Comparison of ENCODE assay signal across 20 cellular contexts in genomic region chrX:6681469-6681868, GRCh38.
DNase-seq lines count a peak whose midpoint lies in the region; FAIRE-seq and TF ChIP-seq lines count a peak whose summit lies in the region.
"Had no signal": no experiment of that assay in that cellular context is flagged by ENCODE, and none has a peak within 500 bp of the region (broad histone marks: within the 10 kb centered on the region; RNA-seq: fewer than 3 reads in every experiment).

No MANE protein-coding gene starts in this region.

- no peaks in the 10 kb centered on the region for H3K36me3 ChIP-seq in astrocyte (ENCODE audit: insufficient read depth, low read length)
- H3K36me3 ChIP-seq: BLaER1 had no signal

- H3K9ac ChIP-seq in astrocyte (ENCODE audit: low read length) = no peak overlapping the region
- H3K9ac ChIP-seq: BLaER1 had no signal

- H3K4me1 Mint-ChIP-seq in astrocyte (ENCODE audit: low read depth, unreplicated experiment) = no peaks in the 10 kb centered on the region
- H3K4me1 Mint-ChIP-seq: CD4-positive, CD25-positive, alpha-beta regulatory T cell had no signal

- H3K27ac ChIP-seq in astrocyte (ENCODE audit: low read depth, low read length) = no peak overlapping the region
- no peak overlapping the region for H3K27ac ChIP-seq in RWPE1
- H3K27ac ChIP-seq: BLaER1, C4-2B had no signal

- no peaks in the 10 kb centered on the region for H3K79me2 ChIP-seq in astrocyte (ENCODE audit: insufficient read depth, low read length)

- no peaks in the 10 kb centered on the region for H3K27me3 ChIP-seq in astrocyte (ENCODE audit: insufficient read depth, low read length)
- H3K27me3 ChIP-seq: BLaER1 had no signal

- TF ChIP-seq CTCF in astrocyte (IDR thresholded peaks at IDR 0.05; ENCODE audit: insufficient read depth, low read depth, low read length) (no peak), RWPE1 (conservative IDR thresholded peaks at IDR 0.05; ENCODE audit: low read depth) (no peak)

- no peaks in the 10 kb centered on the region for H3K36me3 Mint-ChIP-seq in astrocyte (ENCODE audit: low read depth, unreplicated experiment)
- H3K36me3 Mint-ChIP-seq: CD4-positive, CD25-positive, alpha-beta regulatory T cell; CD8-positive, alpha-beta T cell had no signal

- no peaks in the 10 kb centered on the region for H3K27me3 Mint-ChIP-seq in astrocyte (ENCODE audit: low read depth, unreplicated experiment)
- H3K27me3 Mint-ChIP-seq: B cell; CD4-positive, CD25-positive, alpha-beta regulatory T cell had no signal

- no peak overlapping the region for H3K4me3 ChIP-seq in astrocyte (ENCODE audit: insufficient read depth, low read depth, low read length)
- H3K4me3 ChIP-seq: BLaER1, GM12878, GM23338 had no signal

- no peak overlapping the region for H3K4me3 Mint-ChIP-seq in astrocyte (ENCODE audit: unreplicated experiment)
- H3K4me3 Mint-ChIP-seq: B cell; CD4-positive, CD25-positive, alpha-beta regulatory T cell; CD8-positive, alpha-beta T cell; GM23338; H9 had no signal

- CTCF ChIA-PET in RWPE1 (lab: Yijun Ruan, JAX) = no interaction called here

- no peaks in the 10 kb centered on the region for H4K20me1 ChIP-seq in astrocyte (ENCODE audit: insufficient read depth, low read length)
- H4K20me1 ChIP-seq: BLaER1 had no signal

- H3K9me3 Mint-ChIP-seq in astrocyte (ENCODE audit: unreplicated experiment) = no peaks in the 10 kb centered on the region
- H3K9me3 Mint-ChIP-seq: CD8-positive, alpha-beta T cell; GM23338 had no signal

- no peak overlapping the region for H2AFZ ChIP-seq in astrocyte (ENCODE audit: low read depth, low read length)
- H2AFZ ChIP-seq: GM23338 had no signal

- POLR2A ChIA-PET in RWPE1 (lab: Yijun Ruan, JAX; ENCODE audit: low non-redundant PET) = no interaction called here

- H3K4me1 ChIP-seq in astrocyte (ENCODE audit: insufficient read depth, low read length) = no peaks in the 10 kb centered on the region
- H3K4me1 ChIP-seq: BLaER1 had no signal

- H3K9me3 ChIP-seq in astrocyte (ENCODE audit: insufficient read depth, low read depth, low read length) = no peaks in the 10 kb centered on the region
- H3K9me3 ChIP-seq: BLaER1 had no signal

- peak; percentile 81 for FAIRE-seq in astrocyte (lab: Jason Lieb, UNC)
- FAIRE-seq: D721Med, GM12878, GM19239 had no signal

- no peak overlapping the region for H3K4me2 ChIP-seq in astrocyte (ENCODE audit: low read length)
- H3K4me2 ChIP-seq: BLaER1, GM23338 had no signal

- peak; percentile 28 for DNase-seq in COLO829 (ENCODE audit: low spot score)
- DNase-seq in astrocyte (ENCODE audit: low read depth) = no peak
- DNase-seq in epidermal melanocyte (ENCODE audit: insufficient read length, low spot score) = peak; percentile 21
- no peak for DNase-seq in activated CD4-positive, CD25-positive, alpha-beta regulatory T cell (lab: John Stamatoyannopoulos, UW)
- DNase-seq in RWPE1 (ENCODE audit: low spot score) = no peak
- DNase-seq in NOMO-1 (lab: John Stamatoyannopoulos, UW; ENCODE audit: unreplicated experiment in 2 of 2) = no peak
- DNase-seq: CD4-positive, CD25-positive, alpha-beta regulatory T cell; CD8-positive, alpha-beta T cell; DMS 273 treated with DMSO at 0.1 percent for 48 hours; DMS79; EL; GDM1; H9 had no signal

- no peak overlapping the region for H3K27ac Mint-ChIP-seq in astrocyte (ENCODE audit: unreplicated experiment)
- H3K27ac Mint-ChIP-seq: B cell; CD4-positive, CD25-positive, alpha-beta regulatory T cell; CD8-positive, alpha-beta T cell; GM23338; H9 had no signal

Comparison
In these comparisons a context has a peak if more than half of its experiments do, and no peak if none do; other contexts are left out.
1. DNase-seq: peak in COLO829 (single experiment) and epidermal melanocyte (single experiment); none in astrocyte (single experiment), activated CD4-positive, CD25-positive, alpha-beta regulatory T cell (0 of 4), RWPE1 (single experiment) and NOMO-1 (0 of 2).